ENCODE assay signal across 8 cellular contexts in the genomic region with DNA sequence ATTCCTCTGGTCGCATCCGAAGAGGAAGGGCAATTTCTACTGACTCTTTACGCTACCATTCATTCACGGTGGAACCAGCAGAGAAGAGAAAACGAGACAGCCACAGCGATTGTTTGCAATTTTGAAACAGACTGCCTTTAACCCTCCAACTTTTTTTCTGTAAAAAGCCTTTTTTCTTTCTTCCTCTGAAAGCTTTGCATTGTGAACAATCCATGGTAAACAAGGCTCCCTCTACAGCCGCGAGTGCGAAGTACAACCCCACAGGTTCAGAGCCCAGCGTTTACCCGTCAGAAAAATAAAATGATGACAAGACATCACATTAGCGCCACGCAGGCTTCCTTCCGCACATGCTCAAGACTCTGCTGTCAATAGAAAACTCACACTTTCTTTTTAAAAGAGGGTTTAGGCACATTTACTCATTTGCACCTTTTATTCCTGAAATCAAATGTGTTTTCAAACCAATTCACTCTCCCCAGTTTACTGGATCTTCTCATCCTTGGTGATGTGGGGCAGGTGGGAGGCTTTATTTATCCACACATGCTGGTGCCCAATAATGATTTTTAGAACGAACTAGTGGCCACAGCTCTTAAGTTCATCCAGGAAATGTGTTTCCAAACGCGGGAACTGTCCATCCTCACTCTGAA.
DNase-seq lines count a peak whose midpoint lies in the region; ATAC-seq and TF ChIP-seq lines count a peak whose summit lies in the region.

No MANE protein-coding gene starts in this region.

- H3K4me1 Mint-ChIP-seq in endodermal cell = peaks cover 27% of the 10 kb centered on the region

- peak overlapping the region; percentile 83 for H3K9ac ChIP-seq in endodermal cell (ENCODE audit: extremely low read depth, low read length, poor library complexity, severe bottlenecking)

- H3K27ac ChIP-seq in 22Rv1 (peak overlapping the region; percentile 77), endodermal cell (ENCODE audit: low read depth, low read length) (peak overlapping the region; percentile 96)

- peak; percentile 60 for ATAC-seq in GM18499 (IDR thresholded peaks at IDR 0.05; ENCODE audit: insufficient read depth, unreplicated experiment)

- H3K36me3 ChIP-seq in endodermal cell (ENCODE audit: control insufficient read depth, insufficient read depth, low read length) = peaks cover 6% of the 10 kb centered on the region

- peaks cover 5% of the 10 kb centered on the region for H3K9me3 ChIP-seq in endodermal cell (ENCODE audit: control insufficient read depth, low read length)

- H3K9me3 Mint-ChIP-seq in endodermal cell = peaks cover 3% of the 10 kb centered on the region

- H3K27me3 Mint-ChIP-seq in endodermal cell (ENCODE audit: insufficient read depth) = peaks cover 22% of the 10 kb centered on the region

- DNase-seq in HUDEP-2 (lab: John Stamatoyannopoulos, UW; ENCODE audit: unreplicated experiment in 76 of 76) = peak in 54 of 76 experiments; percentile 13 to 75 (median 40)
- peak; percentile 65 for DNase-seq in NOMO-1 treated with dmso at 0.1 percent for 144 hours (lab: John Stamatoyannopoulos, UW; ENCODE audit: unreplicated experiment)
- peak; percentile 62 to 69 for DNase-seq in activated CD8-positive, alpha-beta memory T cell treated with anti-CD3 and anti-CD28 coated beads for 4 hours (ENCODE audit: low read depth in 2 of 2)
- peak; percentile 87 for DNase-seq in endodermal cell
- peak; percentile 91 for DNase-seq in midbrain (lab: John Stamatoyannopoulos, UW)
- peak; percentile 48 to 60 for DNase-seq in stimulated activated CD8-positive, alpha-beta memory T cell treated with anti-CD3 and anti-CD28 coated beads, Interleukin-15, amount 100 ng/mL, for 48 hours (ENCODE audit: low read depth in 2 of 2)

- 10% methylated on average over 17 of the region's 17 CpGs for WGBS in endodermal cell (ENCODE audit: insufficient coverage in 1 of 2, insufficient read length in 1 of 2), 2 experiments

- H3K4me1 ChIP-seq in endodermal cell (ENCODE audit: control insufficient read depth, insufficient read depth, low read length) = peaks cover 7% of the 10 kb centered on the region

- peak overlapping the region; percentile 86 for H3K4me3 Mint-ChIP-seq in endodermal cell

- peak overlapping the region; percentile 87 for H3K4me3 ChIP-seq in endodermal cell (ENCODE audit: low read length)

- peaks cover 7% of the 10 kb centered on the region for H3K36me3 Mint-ChIP-seq in endodermal cell (ENCODE audit: low read depth)

- H3K27me3 ChIP-seq in endodermal cell (ENCODE audit: control insufficient read depth, insufficient read depth, low read length, poor library complexity, severe bottlenecking) = no peaks in the 10 kb centered on the region

- TF ChIP-seq CTCF in 22Rv1 (IDR thresholded peaks at IDR 0.05) (peak; percentile 88), endodermal cell (conservative IDR thresholded peaks at IDR 0.05) (peak; percentile 93)

- H3K27ac Mint-ChIP-seq in endodermal cell = peak overlapping the region; percentile 83

Comparison
In these comparisons a context has a peak if more than half of its experiments do, and no peak if none do; other contexts are left out.
1. Peak in every context shown above with its lines: DNase-seq, ATAC-seq, H3K4me3 ChIP-seq and H3K27ac ChIP-seq.
2. DNase-seq: peak in every context shown above with its lines; median percentile 91 in midbrain; 87 in endodermal cell; 66 in activated CD8-positive, alpha-beta memory T cell treated with anti-CD3 and anti-CD28 coated beads for 4 hours; 65 in NOMO-1 treated with dmso at 0.1 percent for 144 hours; 54 in stimulated activated CD8-positive, alpha-beta memory T cell treated with anti-CD3 and anti-CD28 coated beads, Interleukin-15, amount 100 ng/mL, for 48 hours; 40 in HUDEP-2.